In the genomic region with DNA sequence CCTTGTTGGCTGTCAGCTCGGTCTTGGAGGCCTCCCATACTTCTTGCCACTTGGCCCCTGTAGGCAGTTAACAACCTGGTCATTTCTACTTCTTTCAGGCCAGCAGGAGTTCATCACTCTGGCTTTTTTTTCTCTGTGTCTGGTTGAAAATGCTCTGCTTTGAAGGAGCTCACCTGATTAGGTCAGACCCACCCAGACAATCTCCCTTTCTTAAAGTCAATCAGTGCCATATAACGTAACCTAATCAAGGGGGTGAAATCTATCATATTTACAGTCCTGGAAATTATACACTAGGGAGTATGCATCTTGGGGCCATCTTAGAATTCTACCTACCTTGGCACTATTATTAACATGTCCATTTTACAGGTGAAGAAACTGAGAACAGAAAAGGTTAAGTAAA, we compare ENCODE assay signal across 27 cellular contexts.
"Had no signal": no experiment of that assay in that cellular context is flagged by ENCODE, and none has a peak within 500 bp of the region (broad histone marks: within the 10 kb centered on the region; RNA-seq: fewer than 3 reads in every experiment).

No MANE protein-coding gene starts in this region.

- H3K9me3 ChIP-seq: stomach, suprapubic skin, testis, thoracic aorta, thyroid gland, tibial artery, tibial nerve, transverse colon, upper lobe of left lung, upper lobe of right lung, uterus, vagina had no signal

- DNase-seq: stimulated activated CD4-positive, alpha-beta T cell treated with anti-CD3 and anti-CD28 coated beads, Interleukin-2, amount 100 ng/mL, for 48 hours; stimulated activated CD4-positive, alpha-beta T cell treated with anti-CD3 and anti-CD28 coated beads, Interleukin-4, amount 100 ng/mL, for 1 hour; stimulated activated CD4-positive, alpha-beta T cell treated with anti-CD3 and anti-CD28 coated beads, Interleukin-4, amount 100 ng/mL, for 24 hours; stimulated activated CD4-positive, alpha-beta T cell treated with anti-CD3 and anti-CD28 coated beads, Interleukin-4, amount 100 ng/mL, for 4 hours; stimulated activated CD8-positive, alpha-beta memory T cell treated with anti-CD3 and anti-CD28 coated beads, Interleukin-4, amount 100 ng/mL, for 48 hours; stimulated activated naive B cell treated with anti-CD40 and anti-IgM and Interleukin-4, amounts not matched to agents 10 μg/mL and 1 μg/mL and 100 μg/mL, for 72 hours; stimulated activated naive CD4-positive, alpha-beta T cell; stimulated activated naive CD4-positive, alpha-beta T cell treated with Interleukin-2 at 50 U/mL for 16 hours; stimulated activated naive CD8-positive, alpha-beta T cell treated with anti-CD3 and anti-CD28 coated beads, Interleukin-15, amount 100 ng/mL, for 72 hours; stimulated activated naive CD8-positive, alpha-beta T cell treated with anti-CD3 and anti-CD28 coated beads, Interleukin-15, Interleukin-2, amounts not matched to agents 100 U/mL and 50 U/mL, for 24 hours; stomach; substantia nigra; testis; thyroid gland; tibial artery; transverse colon; trophoblast cell; upper lobe of left lung; upper lobe of right lung; uterus had no signal

- H3K4me1 ChIP-seq: stomach, suprapubic skin, testis, thyroid gland, tibial artery, tibial nerve, transverse colon, upper lobe of left lung, upper lobe of right lung, uterus, vagina had no signal

- H3K36me3 ChIP-seq: stomach, suprapubic skin, thoracic aorta, thyroid gland, tibial artery, tibial nerve, transverse colon, upper lobe of left lung, upper lobe of right lung, uterus, vagina had no signal

- H3K27me3 ChIP-seq: suprapubic skin, testis, thyroid gland, tibial nerve, transverse colon, upper lobe of left lung, upper lobe of right lung, uterus, vagina had no signal

- ATAC-seq: stimulated activated effector memory CD8-positive, alpha-beta T cell treated with anti-CD3 and anti-CD28 coated beads, Interleukin-12 subunit alpha, Interleukin-12 subunit beta, amount 100 ng/mL, for 72 hours; stimulated activated memory B cell treated with anti-CD40 and anti-IgM and Interleukin-4, amounts not matched to agents 10 μg/mL and 1 μg/mL and 100 μg/mL, for 72 hours; stimulated activated naive B cell treated with anti-CD40 and anti-IgM and Interleukin-4, amounts not matched to agents 10 μg/mL and 1 μg/mL and 100 μg/mL, for 72 hours; stimulated activated naive CD8-positive, alpha-beta T cell treated with anti-CD3 and anti-CD28 coated beads, Interleukin-15, amount 100 ng/mL, for 72 hours; stimulated activated naive CD8-positive, alpha-beta T cell treated with anti-CD3 and anti-CD28 coated beads, Interleukin-15, Interleukin-2, amounts not matched to agents 100 U/mL and 50 U/mL, for 24 hours; upper lobe of right lung had no signal

- H3K4me3 ChIP-seq: stomach, suprapubic skin, testis, thoracic aorta, thyroid gland, tibial artery, tibial nerve, transverse colon, upper lobe of left lung, upper lobe of right lung, uterus, vagina had no signal

- H3K27ac ChIP-seq: stomach, suprapubic skin, testis, thoracic aorta, thyroid gland, tibial artery, tibial nerve, transverse colon, upper lobe of left lung, upper lobe of right lung, uterus, vagina had no signal

- FAIRE-seq: urothelium cell line had no signal
